6 cellular contexts compared by ENCODE assay signal in the genomic region with DNA sequence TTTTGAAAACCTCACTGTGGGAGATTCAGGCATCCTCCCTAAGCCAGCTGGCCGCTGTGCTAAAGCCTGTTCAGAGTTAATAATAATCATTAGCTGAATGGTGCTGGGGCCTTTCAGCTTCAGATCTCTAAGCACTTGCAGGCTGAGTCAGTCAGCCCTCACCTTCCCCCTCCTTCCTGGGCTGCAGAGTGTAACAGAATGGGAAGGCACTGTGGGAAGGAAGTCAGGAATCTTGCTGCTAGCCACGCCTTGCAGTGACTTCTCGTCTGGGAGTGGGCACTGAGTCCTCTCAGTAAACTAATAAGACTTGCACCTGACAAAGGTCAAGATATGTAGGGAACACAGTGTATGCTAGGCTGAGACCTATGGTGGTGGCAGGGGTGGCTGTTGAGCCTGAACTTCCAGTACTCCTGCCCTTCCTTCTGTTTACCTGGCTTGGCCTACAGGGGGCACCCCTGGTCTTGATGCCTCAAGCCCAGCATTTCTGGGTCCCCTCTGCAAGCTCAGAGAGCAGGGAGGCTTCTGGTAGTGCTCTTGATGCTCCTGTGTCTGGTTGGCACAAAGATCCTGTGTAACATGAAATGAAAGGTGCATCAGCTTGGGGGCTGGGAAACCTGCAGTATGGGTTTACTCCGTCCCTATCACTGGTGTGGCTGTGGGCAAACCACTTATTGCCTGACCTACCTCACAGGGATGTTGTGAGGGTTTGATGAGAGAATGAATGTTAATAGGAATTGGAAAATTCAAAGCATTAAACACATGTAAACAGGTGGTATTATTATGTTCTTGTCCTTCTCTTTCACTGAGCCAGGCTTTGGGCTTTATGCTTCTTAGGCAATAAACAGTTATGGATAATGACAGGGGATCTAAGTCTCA. TPM values are rescaled to one million over a fixed set of nuclear protein-coding genes. Genes with fewer than 3 reads are reported as not detected.
A peak's percentile ranks its signal among the peaks of the same experiment; 100 is the strongest.
DNase-seq lines count a peak whose midpoint lies in the region; ATAC-seq and TF ChIP-seq lines count a peak whose summit lies in the region.

No MANE protein-coding gene starts in this region.

- H3K4me1 ChIP-seq in gastroesophageal sphincter (peaks cover 0 to 73% (median 30%) of the 10 kb centered on the region in 3 donors), suprapubic skin (peaks cover 87% of the 10 kb centered on the region)

- 52 to 56% methylated on average over 2 to 3 of the region's 4 CpGs for WGBS in gastroesophageal sphincter (ENCODE audit: low coverage in 1 of 2), 2 donors
- 65% methylated on average over 4 of the region's 4 CpGs for WGBS in suprapubic skin

- no peak overlapping the region for H3K4me3 ChIP-seq in HFF-Myc (replicated peaks; ENCODE audit: low read depth, low read length)
- H3K4me3 ChIP-seq in gastroesophageal sphincter, result no peak overlapping the region
- H3K4me3 ChIP-seq in suprapubic skin, result no peak overlapping the region

- H3K9me3 ChIP-seq in gastroesophageal sphincter, result no peaks in the 10 kb centered on the region
- no peaks in the 10 kb centered on the region for H3K9me3 ChIP-seq in suprapubic skin

- H3K27me3 ChIP-seq in gastroesophageal sphincter (no peaks in the 10 kb centered on the region), suprapubic skin (no peaks in the 10 kb centered on the region)

- peaks cover 0 to 29% of the 10 kb centered on the region in 2 donors for H3K36me3 ChIP-seq in gastroesophageal sphincter
- H3K36me3 ChIP-seq in suprapubic skin, result peaks cover 28% of the 10 kb centered on the region

- peak; percentile 63 for TF ChIP-seq CTCF in HFF-Myc (IDR thresholded peaks at IDR 0.05; ENCODE audit: low read depth, low read length, missing control alignments)
- TF ChIP-seq CTCF in gastroesophageal sphincter (IDR thresholded peaks at IDR 0.05), result peak in 3 of 4 experiments; percentile 26 to 48 (median 35)
- TF ChIP-seq CTCF in suprapubic skin (IDR thresholded peaks at IDR 0.05), result peak; percentile 11 to 34

- DNase-seq in A172 (ENCODE audit: low spot score) (peak; percentile 40), HFF-Myc (ENCODE audit: extremely low read depth, low read depth) (no peak), suprapubic skin (ENCODE audit: low spot score in 2 of 2) (no peak)
- peak; percentile 77 for DNase-seq in activated CD4-positive, alpha-beta T cell treated with anti-CD3 and anti-CD28 coated beads for 48 hours

- H3K27ac ChIP-seq in gastroesophageal sphincter, result peak overlapping the region in 3 of 4 donors; percentile 59 to 73 (median 71)
- peak overlapping the region; percentile 72 for H3K27ac ChIP-seq in suprapubic skin

- ATAC-seq in gastroesophageal sphincter, result peak; percentile 22
- ATAC-seq in HG02852 (IDR thresholded peaks at IDR 0.05; ENCODE audit: unreplicated experiment), result no peak

- TF ChIP-seq EP300 in gastroesophageal sphincter (IDR thresholded peaks at IDR 0.05) (no peak), suprapubic skin (IDR thresholded peaks at IDR 0.05) (no peak)

- TF ChIP-seq POLR2A in gastroesophageal sphincter (IDR thresholded peaks at IDR 0.05) (no peak), suprapubic skin (IDR thresholded peaks at IDR 0.05) (no peak)

RNA-seq across cellular contexts. Expression of a gene that starts 6.0 kb away (rescaled TPM):
- 5.4 and 5.7 TPM in 2 replicates for total RNA-seq in A172 (2014; rRNA removed; shearing (Covaris generic))
- total RNA-seq in gastroesophageal sphincter (10 to 100 TPM in 3 of 4 donors, 1 to 10 TPM in 1; 8.3 to 15.9 (median 10.7) TPM), suprapubic skin (10 to 100 TPM; 12.3 to 27.4 (median 24.7) TPM)

RNA-seq across cellular contexts. Expression of a gene that starts 9.6 kb away (rescaled TPM):
- 0.10 TPM in 1 of 2 replicates, not detected in the other for total RNA-seq in A172 (2014; rRNA removed; shearing (Covaris generic))
- total RNA-seq in gastroesophageal sphincter (10 to 100 TPM in 3 of 4 donors, 1 to 10 TPM in 1; 7.7 to 19.3 (median 14.7) TPM), suprapubic skin (1 to 10 TPM; 2.1 to 8.5 (median 4.7) TPM)

RNA-seq across cellular contexts. Expression of a gene that starts 16.2 kb away (rescaled TPM):
- total RNA-seq in A172 (2014; rRNA removed; shearing (Covaris generic)), result 3.0 and 5.4 TPM in 2 replicates
- 1 to 10 TPM; 1.6 to 2.7 (median 2.5) TPM for total RNA-seq in gastroesophageal sphincter
- 1 to 10 TPM; 5.1 to 8.4 (median 7.2) TPM for total RNA-seq in suprapubic skin

RNA-seq across cellular contexts. Expression of a gene that starts 33.6 kb away (rescaled TPM):
- 0.24 TPM in 1 of 2 replicates, not detected in the other for total RNA-seq in A172 (2014; rRNA removed; shearing (Covaris generic))
- total RNA-seq in gastroesophageal sphincter (1 to 10 TPM; 2.0 to 8.4 (median 4.2) TPM), suprapubic skin (1 to 10 TPM in 1 of 4 donors, under 1 TPM in 2, not detected in 1; 0.23 to 2.1 (median 0.34) TPM)

RNA-seq across cellular contexts. Expression of a gene that starts 39.8 kb away (rescaled TPM):
- not detected in 2 replicates for total RNA-seq in A172 (2014; rRNA removed; shearing (Covaris generic))
- total RNA-seq in gastroesophageal sphincter (not detected), suprapubic skin (1 to 10 TPM in 1 of 4 donors, under 1 TPM in 1, not detected in 2; 0.19 to 1.4 TPM)

Comparison
In these comparisons a context has a peak if more than half of its experiments do, and no peak if none do; other contexts are left out.
1. DNase-seq: peak in A172 (single experiment) and activated CD4-positive, alpha-beta T cell treated with anti-CD3 and anti-CD28 coated beads for 48 hours (single experiment); none in HFF-Myc (single experiment) and suprapubic skin (0 of 2).
2. Peak in every context shown above with its lines, with median percentiles within 50 percentile points of each other: CTCF ChIP-seq.